Comparison of ENCODE assay signal across 1 cellular context in the genomic region with DNA sequence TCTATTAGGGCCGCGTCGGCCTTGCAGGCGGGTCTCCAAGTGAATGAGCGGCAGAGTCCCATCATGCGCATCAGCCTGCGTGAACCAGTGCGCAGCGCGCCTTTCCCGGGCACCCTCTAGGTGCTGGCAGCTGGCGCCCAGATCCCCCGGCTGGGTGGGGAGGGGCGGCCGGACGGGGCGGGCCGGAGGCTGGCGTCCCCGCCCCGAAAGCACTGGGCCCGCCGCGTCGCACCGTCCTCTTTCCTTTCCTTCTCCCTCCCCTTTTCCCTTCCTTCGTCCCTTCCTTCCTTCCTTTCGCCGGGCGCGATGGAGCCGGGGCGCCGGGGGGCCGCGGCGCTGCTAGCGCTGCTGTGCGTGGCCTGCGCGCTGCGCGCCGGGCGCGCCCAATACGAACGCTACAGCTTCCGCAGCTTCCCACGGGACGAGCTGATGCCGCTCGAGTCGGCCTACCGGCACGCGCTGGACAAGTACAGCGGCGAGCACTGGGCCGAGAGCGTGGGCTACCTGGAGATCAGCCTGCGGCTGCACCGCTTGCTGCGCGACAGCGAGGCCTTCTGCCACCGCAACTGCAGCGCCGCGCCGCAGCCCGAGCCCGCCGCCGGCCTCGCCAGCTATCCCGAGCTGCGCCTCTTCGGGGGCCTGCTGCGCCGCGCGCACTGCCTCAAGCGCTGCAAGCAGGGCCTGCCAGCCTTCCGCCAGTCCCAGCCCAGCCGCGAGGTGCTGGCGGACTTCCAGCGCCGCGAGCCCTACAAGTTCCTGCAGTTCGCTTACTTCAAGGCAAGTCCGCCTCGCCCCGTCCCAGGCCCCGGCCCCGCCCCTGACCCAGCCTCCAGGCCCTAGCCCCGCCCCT.
TF ChIP-seq lines count a peak whose summit lies in the region.

A gene (plus strand): TSS at position 243 of the 850 bp plus-strand sequence. CDS start 64 bp downstream, at position 307.

TF ChIP-seq in K562, 482 proteins besides CTCF, POLR2A, EP300 and RAD21 (continued from another document and continues in another):
- TF ChIP-seq, protein P1, sequence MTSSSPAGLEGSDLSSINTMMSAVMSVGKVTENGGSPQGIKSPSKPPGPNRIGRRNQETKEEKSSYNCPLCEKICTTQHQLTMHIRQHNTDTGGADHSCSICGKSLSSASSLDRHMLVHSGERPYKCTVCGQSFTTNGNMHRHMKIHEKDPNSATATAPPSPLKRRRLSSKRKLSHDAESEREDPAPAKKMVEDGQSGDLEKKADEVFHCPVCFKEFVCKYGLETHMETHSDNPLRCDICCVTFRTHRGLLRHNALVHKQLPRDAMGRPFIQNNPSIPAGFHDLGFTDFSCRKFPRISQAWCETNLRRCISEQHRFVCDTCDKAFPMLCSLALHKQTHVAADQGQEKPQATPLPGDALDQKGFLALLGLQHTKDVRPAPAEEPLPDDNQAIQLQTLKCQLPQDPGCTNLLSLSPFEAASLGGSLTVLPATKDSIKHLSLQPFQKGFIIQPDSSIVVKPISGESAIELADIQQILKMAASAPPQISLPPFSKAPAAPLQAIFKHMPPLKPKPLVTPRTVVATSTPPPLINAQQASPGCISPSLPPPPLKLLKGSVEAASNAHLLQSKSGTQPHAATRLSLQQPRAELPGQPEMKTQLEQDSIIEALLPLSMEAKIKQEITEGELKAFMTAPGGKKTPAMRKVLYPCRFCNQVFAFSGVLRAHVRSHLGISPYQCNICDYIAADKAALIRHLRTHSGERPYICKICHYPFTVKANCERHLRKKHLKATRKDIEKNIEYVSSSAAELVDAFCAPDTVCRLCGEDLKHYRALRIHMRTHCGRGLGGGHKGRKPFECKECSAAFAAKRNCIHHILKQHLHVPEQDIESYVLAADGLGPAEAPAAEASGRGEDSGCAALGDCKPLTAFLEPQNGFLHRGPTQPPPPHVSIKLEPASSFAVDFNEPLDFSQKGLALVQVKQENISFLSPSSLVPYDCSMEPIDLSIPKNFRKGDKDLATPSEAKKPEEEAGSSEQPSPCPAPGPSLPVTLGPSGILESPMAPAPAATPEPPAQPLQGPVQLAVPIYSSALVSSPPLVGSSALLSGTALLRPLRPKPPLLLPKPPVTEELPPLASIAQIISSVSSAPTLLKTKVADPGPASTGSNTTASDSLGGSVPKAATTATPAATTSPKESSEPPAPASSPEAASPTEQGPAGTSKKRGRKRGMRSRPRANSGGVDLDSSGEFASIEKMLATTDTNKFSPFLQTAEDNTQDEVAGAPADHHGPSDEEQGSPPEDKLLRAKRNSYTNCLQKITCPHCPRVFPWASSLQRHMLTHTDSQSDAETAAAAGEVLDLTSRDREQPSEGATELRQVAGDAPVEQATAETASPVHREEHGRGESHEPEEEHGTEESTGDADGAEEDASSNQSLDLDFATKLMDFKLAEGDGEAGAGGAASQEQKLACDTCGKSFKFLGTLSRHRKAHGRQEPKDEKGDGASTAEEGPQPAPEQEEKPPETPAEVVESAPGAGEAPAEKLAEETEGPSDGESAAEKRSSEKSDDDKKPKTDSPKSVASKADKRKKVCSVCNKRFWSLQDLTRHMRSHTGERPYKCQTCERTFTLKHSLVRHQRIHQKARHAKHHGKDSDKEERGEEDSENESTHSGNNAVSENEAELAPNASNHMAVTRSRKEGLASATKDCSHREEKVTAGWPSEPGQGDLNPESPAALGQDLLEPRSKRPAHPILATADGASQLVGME (CRISPR knock-in tag; IDR thresholded peaks at IDR 0.05), result peak; percentile 74; the same call in 1 of the 2 replicates
- TF ChIP-seq ZNF12 (CRISPR knock-in tag; IDR thresholded peaks at IDR 0.05) (peak; percentile 86), BCL6 (CRISPR knock-in tag; IDR thresholded peaks at IDR 0.05) (no peak), OTX1 (CRISPR knock-in tag; IDR thresholded peaks at IDR 0.05) (no peak), TCF7 (IDR thresholded peaks at IDR 0.05; ENCODE audit: borderline replicate concordance) (peak; percentile 52; the same call in 1 of the 2 replicates), ZNF699 (CRISPR knock-in tag; IDR thresholded peaks at IDR 0.05; ENCODE audit: insufficient replicate concordance) (no peak), FOXM1 (IDR thresholded peaks at IDR 0.05; ENCODE audit: low read depth) (no peak), FOXM1 (CRISPR knock-in tag; IDR thresholded peaks at IDR 0.05; ENCODE audit: low read depth) (no peak; the same call in 1 of the 2 replicates), TBP (optimal IDR thresholded peaks at IDR 0.05; ENCODE audit: low read depth, low read length) (peak; percentile 72), TEAD4 (IDR thresholded peaks at IDR 0.05; ENCODE audit: low read length) (no peak), TEAD4 (CRISPR knock-in tag; IDR thresholded peaks at IDR 0.05; ENCODE audit: borderline replicate concordance) (no peak), ZFP30 (CRISPR knock-in tag; IDR thresholded peaks at IDR 0.05; ENCODE audit: borderline replicate concordance) (no peak), NRF1 (conservative IDR thresholded peaks at IDR 0.05 in 1 of 2, IDR thresholded peaks at IDR 0.05 in 1 of 2) (peak; percentile 82 to 84), RBM15 (IDR thresholded peaks at IDR 0.05; ENCODE audit: insufficient read depth, low read length) (no peak), ZNF324 (CRISPR knock-in tag; IDR thresholded peaks at IDR 0.05) (peak; percentile 41; the same call in 1 of the 2 replicates), NR2C2 (CRISPR knock-in tag; IDR thresholded peaks at IDR 0.05) (0 out of 2 replicates have a peak, but pooled peaks have one; percentile 24), NR2C2 (tag; IDR thresholded peaks at IDR 0.05) (0 out of 2 replicates have a peak, but pooled peaks have one; percentile 4), ESRRA (IDR thresholded peaks at IDR 0.05; ENCODE audit: borderline replicate concordance, low read depth) (0 out of 2 replicates have a peak, but pooled peaks have one; percentile 21), NR3C1 (CRISPR knock-in tag; IDR thresholded peaks at IDR 0.05) (peak; percentile 54; the same call in 1 of the 2 replicates)
- TF ChIP-seq, protein P2, sequence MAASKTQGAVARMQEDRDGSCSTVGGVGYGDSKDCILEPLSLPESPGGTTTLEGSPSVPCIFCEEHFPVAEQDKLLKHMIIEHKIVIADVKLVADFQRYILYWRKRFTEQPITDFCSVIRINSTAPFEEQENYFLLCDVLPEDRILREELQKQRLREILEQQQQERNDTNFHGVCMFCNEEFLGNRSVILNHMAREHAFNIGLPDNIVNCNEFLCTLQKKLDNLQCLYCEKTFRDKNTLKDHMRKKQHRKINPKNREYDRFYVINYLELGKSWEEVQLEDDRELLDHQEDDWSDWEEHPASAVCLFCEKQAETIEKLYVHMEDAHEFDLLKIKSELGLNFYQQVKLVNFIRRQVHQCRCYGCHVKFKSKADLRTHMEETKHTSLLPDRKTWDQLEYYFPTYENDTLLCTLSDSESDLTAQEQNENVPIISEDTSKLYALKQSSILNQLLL (CRISPR knock-in tag; IDR thresholded peaks at IDR 0.05; ENCODE audit: borderline replicate concordance), result no peak
- TF ChIP-seq, protein P3, sequence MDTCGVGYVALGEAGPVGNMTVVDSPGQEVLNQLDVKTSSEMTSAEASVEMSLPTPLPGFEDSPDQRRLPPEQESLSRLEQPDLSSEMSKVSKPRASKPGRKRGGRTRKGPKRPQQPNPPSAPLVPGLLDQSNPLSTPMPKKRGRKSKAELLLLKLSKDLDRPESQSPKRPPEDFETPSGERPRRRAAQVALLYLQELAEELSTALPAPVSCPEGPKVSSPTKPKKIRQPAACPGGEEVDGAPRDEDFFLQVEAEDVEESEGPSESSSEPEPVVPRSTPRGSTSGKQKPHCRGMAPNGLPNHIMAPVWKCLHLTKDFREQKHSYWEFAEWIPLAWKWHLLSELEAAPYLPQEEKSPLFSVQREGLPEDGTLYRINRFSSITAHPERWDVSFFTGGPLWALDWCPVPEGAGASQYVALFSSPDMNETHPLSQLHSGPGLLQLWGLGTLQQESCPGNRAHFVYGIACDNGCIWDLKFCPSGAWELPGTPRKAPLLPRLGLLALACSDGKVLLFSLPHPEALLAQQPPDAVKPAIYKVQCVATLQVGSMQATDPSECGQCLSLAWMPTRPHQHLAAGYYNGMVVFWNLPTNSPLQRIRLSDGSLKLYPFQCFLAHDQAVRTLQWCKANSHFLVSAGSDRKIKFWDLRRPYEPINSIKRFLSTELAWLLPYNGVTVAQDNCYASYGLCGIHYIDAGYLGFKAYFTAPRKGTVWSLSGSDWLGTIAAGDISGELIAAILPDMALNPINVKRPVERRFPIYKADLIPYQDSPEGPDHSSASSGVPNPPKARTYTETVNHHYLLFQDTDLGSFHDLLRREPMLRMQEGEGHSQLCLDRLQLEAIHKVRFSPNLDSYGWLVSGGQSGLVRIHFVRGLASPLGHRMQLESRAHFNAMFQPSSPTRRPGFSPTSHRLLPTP (IDR thresholded peaks at IDR 0.05; ENCODE audit: borderline replicate concordance, extremely low read depth, insufficient read length), result no peak
- TF ChIP-seq, protein P4, sequence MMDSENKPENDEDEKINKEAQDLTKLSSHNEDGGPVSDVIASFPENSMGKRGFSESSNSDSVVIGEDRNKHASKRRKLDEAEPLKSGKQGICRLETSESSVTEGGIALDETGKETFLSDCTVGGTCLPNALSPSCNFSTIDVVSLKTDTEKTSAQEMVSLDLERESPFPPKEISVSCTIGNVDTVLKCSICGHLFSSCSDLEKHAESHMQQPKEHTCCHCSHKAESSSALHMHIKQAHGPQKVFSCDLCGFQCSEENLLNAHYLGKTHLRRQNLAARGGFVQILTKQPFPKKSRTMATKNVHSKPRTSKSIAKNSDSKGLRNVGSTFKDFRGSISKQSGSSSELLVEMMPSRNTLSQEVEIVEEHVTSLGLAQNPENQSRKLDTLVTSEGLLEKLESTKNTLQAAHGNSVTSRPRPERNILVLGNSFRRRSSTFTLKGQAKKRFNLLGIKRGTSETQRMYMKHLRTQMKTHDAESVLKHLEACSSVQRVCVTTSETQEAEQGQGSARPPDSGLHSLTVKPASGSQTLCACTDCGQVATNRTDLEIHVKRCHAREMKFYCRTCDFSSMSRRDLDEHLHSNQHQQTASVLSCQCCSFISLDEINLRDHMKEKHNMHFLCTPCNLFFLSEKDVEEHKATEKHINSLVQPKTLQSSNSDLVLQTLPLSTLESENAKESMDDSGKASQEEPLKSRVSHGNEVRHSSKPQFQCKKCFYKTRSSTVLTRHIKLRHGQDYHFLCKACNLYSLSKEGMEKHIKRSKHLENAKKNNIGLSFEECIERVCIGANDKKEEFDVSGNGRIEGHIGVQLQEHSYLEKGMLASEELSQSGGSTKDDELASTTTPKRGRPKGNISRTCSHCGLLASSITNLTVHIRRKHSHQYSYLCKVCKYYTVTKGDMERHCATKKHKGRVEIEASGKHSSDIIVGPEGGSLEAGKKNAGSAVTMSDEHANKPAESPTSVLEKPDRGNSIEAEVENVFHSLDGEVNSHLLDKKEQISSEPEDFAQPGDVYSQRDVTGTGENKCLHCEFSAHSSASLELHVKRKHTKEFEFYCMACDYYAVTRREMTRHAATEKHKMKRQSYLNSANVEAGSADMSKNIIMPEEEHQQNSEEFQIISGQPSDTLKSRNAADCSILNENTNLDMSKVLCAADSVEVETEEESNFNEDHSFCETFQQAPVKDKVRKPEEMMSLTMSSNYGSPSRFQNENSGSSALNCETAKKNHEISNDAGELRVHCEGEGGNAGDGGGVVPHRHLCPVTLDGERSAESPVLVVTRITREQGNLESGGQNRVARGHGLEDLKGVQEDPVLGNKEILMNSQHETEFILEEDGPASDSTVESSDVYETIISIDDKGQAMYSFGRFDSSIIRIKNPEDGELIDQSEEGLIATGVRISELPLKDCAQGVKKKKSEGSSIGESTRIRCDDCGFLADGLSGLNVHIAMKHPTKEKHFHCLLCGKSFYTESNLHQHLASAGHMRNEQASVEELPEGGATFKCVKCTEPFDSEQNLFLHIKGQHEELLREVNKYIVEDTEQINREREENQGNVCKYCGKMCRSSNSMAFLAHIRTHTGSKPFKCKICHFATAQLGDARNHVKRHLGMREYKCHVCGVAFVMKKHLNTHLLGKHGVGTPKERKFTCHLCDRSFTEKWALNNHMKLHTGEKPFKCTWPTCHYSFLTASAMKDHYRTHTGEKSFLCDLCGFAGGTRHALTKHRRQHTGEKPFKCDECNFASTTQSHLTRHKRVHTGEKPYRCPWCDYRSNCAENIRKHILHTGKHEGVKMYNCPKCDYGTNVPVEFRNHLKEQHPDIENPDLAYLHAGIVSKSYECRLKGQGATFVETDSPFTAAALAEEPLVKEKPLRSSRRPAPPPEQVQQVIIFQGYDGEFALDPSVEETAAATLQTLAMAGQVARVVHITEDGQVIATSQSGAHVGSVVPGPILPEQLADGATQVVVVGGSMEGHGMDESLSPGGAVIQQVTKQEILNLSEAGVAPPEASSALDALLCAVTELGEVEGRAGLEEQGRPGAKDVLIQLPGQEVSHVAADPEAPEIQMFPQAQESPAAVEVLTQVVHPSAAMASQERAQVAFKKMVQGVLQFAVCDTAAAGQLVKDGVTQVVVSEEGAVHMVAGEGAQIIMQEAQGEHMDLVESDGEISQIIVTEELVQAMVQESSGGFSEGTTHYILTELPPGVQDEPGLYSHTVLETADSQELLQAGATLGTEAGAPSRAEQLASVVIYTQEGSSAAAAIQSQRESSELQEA (IDR thresholded peaks at IDR 0.05; ENCODE audit: low read depth), result no peak
- TF ChIP-seq, protein P5, sequence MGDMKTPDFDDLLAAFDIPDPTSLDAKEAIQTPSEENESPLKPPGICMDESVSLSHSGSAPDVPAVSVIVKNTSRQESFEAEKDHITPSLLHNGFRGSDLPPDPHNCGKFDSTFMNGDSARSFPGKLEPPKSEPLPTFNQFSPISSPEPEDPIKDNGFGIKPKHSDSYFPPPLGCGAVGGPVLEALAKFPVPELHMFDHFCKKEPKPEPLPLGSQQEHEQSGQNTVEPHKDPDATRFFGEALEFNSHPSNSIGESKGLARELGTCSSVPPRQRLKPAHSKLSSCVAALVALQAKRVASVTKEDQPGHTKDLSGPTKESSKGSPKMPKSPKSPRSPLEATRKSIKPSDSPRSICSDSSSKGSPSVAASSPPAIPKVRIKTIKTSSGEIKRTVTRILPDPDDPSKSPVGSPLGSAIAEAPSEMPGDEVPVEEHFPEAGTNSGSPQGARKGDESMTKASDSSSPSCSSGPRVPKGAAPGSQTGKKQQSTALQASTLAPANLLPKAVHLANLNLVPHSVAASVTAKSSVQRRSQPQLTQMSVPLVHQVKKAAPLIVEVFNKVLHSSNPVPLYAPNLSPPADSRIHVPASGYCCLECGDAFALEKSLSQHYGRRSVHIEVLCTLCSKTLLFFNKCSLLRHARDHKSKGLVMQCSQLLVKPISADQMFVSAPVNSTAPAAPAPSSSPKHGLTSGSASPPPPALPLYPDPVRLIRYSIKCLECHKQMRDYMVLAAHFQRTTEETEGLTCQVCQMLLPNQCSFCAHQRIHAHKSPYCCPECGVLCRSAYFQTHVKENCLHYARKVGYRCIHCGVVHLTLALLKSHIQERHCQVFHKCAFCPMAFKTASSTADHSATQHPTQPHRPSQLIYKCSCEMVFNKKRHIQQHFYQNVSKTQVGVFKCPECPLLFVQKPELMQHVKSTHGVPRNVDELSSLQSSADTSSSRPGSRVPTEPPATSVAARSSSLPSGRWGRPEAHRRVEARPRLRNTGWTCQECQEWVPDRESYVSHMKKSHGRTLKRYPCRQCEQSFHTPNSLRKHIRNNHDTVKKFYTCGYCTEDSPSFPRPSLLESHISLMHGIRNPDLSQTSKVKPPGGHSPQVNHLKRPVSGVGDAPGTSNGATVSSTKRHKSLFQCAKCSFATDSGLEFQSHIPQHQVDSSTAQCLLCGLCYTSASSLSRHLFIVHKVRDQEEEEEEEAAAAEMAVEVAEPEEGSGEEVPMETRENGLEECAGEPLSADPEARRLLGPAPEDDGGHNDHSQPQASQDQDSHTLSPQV (IDR thresholded peaks at IDR 0.05), result peak; percentile 78
